In genomic region chr11:64865286-64866172, GRCh38 we compare ENCODE assay signal across 8 cellular contexts. TPM values are rescaled to one million over a fixed set of nuclear protein-coding genes. Genes with fewer than 3 reads are reported as not detected.
DNase-seq lines count a peak whose midpoint lies in the region; ATAC-seq and TF ChIP-seq lines count a peak whose summit lies in the region.

No MANE protein-coding gene starts in this region.

- H3K79me2 ChIP-seq in smooth muscle cell (ENCODE audit: low read depth) = peaks cover 76% of the 10 kb centered on the region
- H3K79me2 ChIP-seq in H9 (ENCODE audit: insufficient read depth, low read length) = no peaks in the 10 kb centered on the region

- H3K18ac ChIP-seq in H9 (ENCODE audit: insufficient read length, low read depth, low read length) = no peak overlapping the region

- no peak overlapping the region for H4K91ac ChIP-seq in H9 (ENCODE audit: insufficient read length, low read depth, low read length)

- H2BK20ac ChIP-seq in H9 (ENCODE audit: low read depth, low read length, poor library complexity, severe bottlenecking) = no peak overlapping the region

- no peaks in the 10 kb centered on the region for H3K9me3 ChIP-seq in T-helper 17 cell (ENCODE audit: control insufficient read depth, low read length, poor library complexity, severe bottlenecking)
- no peaks in the 10 kb centered on the region for H3K9me3 ChIP-seq in smooth muscle cell (replicated peaks; ENCODE audit: low read depth)
- no peaks in the 10 kb centered on the region for H3K9me3 ChIP-seq in H9 (ENCODE audit: control insufficient read depth, low read depth, low read length)

- H3K27me3 ChIP-seq in smooth muscle cell (ENCODE audit: low read depth) (no peaks in the 10 kb centered on the region), H9 (ENCODE audit: insufficient read depth, low read length) (no peaks in the 10 kb centered on the region)

- ATAC-seq in GM21737 (IDR thresholded peaks at IDR 0.05; ENCODE audit: unreplicated experiment) = peak; percentile 36
- ATAC-seq in T-helper 17 cell = peak; percentile 10

- H2AFZ ChIP-seq in smooth muscle cell (ENCODE audit: low read depth) (no peak overlapping the region), H9 (ENCODE audit: low read length) (no peak overlapping the region)

- DNase-seq in AG10803 (ENCODE audit: low read depth) (peak; percentile 87), T-helper 17 cell (no peak), fibroblast of gingiva (ENCODE audit: low read depth) (peak; percentile 82), smooth muscle cell (lab: John Stamatoyannopoulos, UW; ENCODE audit: unreplicated experiment) (no peak), iPS-NIHi11 (ENCODE audit: low spot score) (no peak), H9 (no peak), NCI-H2081 (lab: John Stamatoyannopoulos, UW) (no peak)

- no peaks in the 10 kb centered on the region for H3K9me3 Mint-ChIP-seq in H9

- H3K36me3 Mint-ChIP-seq in T-helper 17 cell (ENCODE audit: low read depth) = peaks cover 3% of the 10 kb centered on the region
- H3K36me3 Mint-ChIP-seq in H9 (ENCODE audit: insufficient read depth in 1 of 3, low read depth in 3 of 3) = peaks cover 0 to 1% (median 0%) of the 10 kb centered on the region in 3 experiments; a peak in 1 of 7 replicates

- WGBS in smooth muscle cell (ENCODE audit: low lambda C conversion rate) = 64% methylated on average over 15 of the region's 15 CpGs
- WGBS in H9 (ENCODE audit: extremely low coverage, insufficient read length, low lambda C conversion rate) = no CpG with 5 or more reads among the region's 15 CpGs

- H3K27ac Mint-ChIP-seq in T-helper 17 cell (peak overlapping the region; percentile 98), H9 (peak overlapping the region in 1 of 3 experiments; percentile 52; a peak in 3 of 7 replicates)

- H3K23ac ChIP-seq in H9 (ENCODE audit: insufficient read length, low read depth, low read length) = no peak overlapping the region

- no peak overlapping the region for H3K4ac ChIP-seq in H9 (ENCODE audit: low read depth, low read length)

- H2BK120ac ChIP-seq in H9 (ENCODE audit: low read depth, low read length, poor library complexity, severe bottlenecking) = no peak overlapping the region

- peak overlapping the region; percentile 84 for H3K4me3 Mint-ChIP-seq in T-helper 17 cell
- H3K4me3 Mint-ChIP-seq in H9 = no peak overlapping the region

- H2BK5ac ChIP-seq in H9 (ENCODE audit: insufficient read length, low read length) = no peak overlapping the region

- H3K4me2 ChIP-seq in smooth muscle cell (peak overlapping the region; percentile 77), H9 (ENCODE audit: insufficient read depth, insufficient read length, low read length) (no peak overlapping the region)

- H3K14ac ChIP-seq in H9 (ENCODE audit: insufficient read depth, low read length) = no peak overlapping the region

- peaks cover 46% of the 10 kb centered on the region for H3K4me1 ChIP-seq in smooth muscle cell (ENCODE audit: low read depth)
- H3K4me1 ChIP-seq in H9 (ENCODE audit: insufficient read depth, low read length) = no peaks in the 10 kb centered on the region; the same call in 1 of the 2 replicates

- no peak overlapping the region for H3T11ph ChIP-seq in H9 (ENCODE audit: low read length)

- no peak overlapping the region for H4K5ac ChIP-seq in H9 (ENCODE audit: insufficient read length, low read depth, low read length)

- H3K27ac ChIP-seq in smooth muscle cell (ENCODE audit: low read depth) (peak overlapping the region; percentile 89), H9 (ENCODE audit: insufficient read length, low read depth, low read length) (no peak overlapping the region)

- peak overlapping the region; percentile 55 for H3K9ac ChIP-seq in smooth muscle cell (ENCODE audit: low read depth)
- no peak overlapping the region for H3K9ac ChIP-seq in H9 (ENCODE audit: extremely low read depth, insufficient read length, low read length)

- H4K8ac ChIP-seq in H9 (replicated peaks; ENCODE audit: insufficient read length, low read depth, low read length) = no peak overlapping the region

- H2BK12ac ChIP-seq in H9 (ENCODE audit: insufficient read length, low read depth, low read length) = no peak overlapping the region

- no peak overlapping the region for H3K56ac ChIP-seq in H9 (ENCODE audit: insufficient read length, low read depth, low read length)

- H4K20me1 ChIP-seq in smooth muscle cell (ENCODE audit: low read depth) (peaks cover 93% of the 10 kb centered on the region), H9 (ENCODE audit: control insufficient read depth, insufficient read depth, insufficient read length) (no peaks in the 10 kb centered on the region)

- no peak overlapping the region for H2BK15ac ChIP-seq in H9 (ENCODE audit: low read depth, low read length)

- no peaks in the 10 kb centered on the region for H3K79me1 ChIP-seq in H9 (ENCODE audit: insufficient read depth, low read depth, low read length, poor library complexity, severe bottlenecking)

- TF ChIP-seq CTCF in AG10803 (conservative IDR thresholded peaks at IDR 0.05; ENCODE audit: low read length) (peak; percentile 11; the same call in 1 of the 2 replicates), smooth muscle cell (IDR thresholded peaks at IDR 0.05; ENCODE audit: borderline replicate concordance, insufficient read depth, poor library complexity, severe bottlenecking) (no peak), H9 (conservative IDR thresholded peaks at IDR 0.05) (no peak)

- peaks cover 64% of the 10 kb centered on the region for H3K4me1 Mint-ChIP-seq in T-helper 17 cell
- peaks cover 15 to 28% of the 10 kb centered on the region in 2 experiments for H3K4me1 Mint-ChIP-seq in H9

- peaks cover 26% of the 10 kb centered on the region for H3F3A ChIP-seq in smooth muscle cell (ENCODE audit: low read depth)

- H3K27me3 Mint-ChIP-seq in T-helper 17 cell (no peaks in the 10 kb centered on the region), H9 (ENCODE audit: low read depth) (no peaks in the 10 kb centered on the region)

- no peak overlapping the region for H2AK5ac ChIP-seq in H9 (ENCODE audit: insufficient read length, low read length)

- H3K4me3 ChIP-seq in AG10803 (ENCODE audit: low read length) (no peak overlapping the region), smooth muscle cell (no peak overlapping the region)

- no peaks in the 10 kb centered on the region for H3K36me3 ChIP-seq in smooth muscle cell (ENCODE audit: low read depth)

- no peaks in the 10 kb centered on the region for H3K23me2 ChIP-seq in H9 (ENCODE audit: insufficient read length, low read depth, low read length, poor library complexity, severe bottlenecking)

RNA-seq across cellular contexts. Expression of gene EHD1, which starts 12.9 kb away (rescaled TPM):
- 100 to 1,000 TPM; 184 to 212 TPM for total RNA-seq in T-helper 17 cell
- total RNA-seq in smooth muscle cell = 30.9 and 59.8 TPM in 2 replicates
- polyA plus RNA-seq in smooth muscle cell = 42.8 and 46.7 TPM in 2 replicates
- total RNA-seq in H9 (2021) = 29.1 and 31.0 TPM in 2 replicates

RNA-seq across cellular contexts. Expression of gene CDC42BPG, which starts 21.1 kb away (rescaled TPM):
- total RNA-seq in T-helper 17 cell (1 to 10 TPM; 4.0 to 7.7 TPM), smooth muscle cell (3.0 and 4.7 TPM in 2 replicates), H9 (2021) (24.2 and 24.9 TPM in 2 replicates)
- 1.7 and 5.9 TPM in 2 replicates for polyA plus RNA-seq in smooth muscle cell

RNA-seq across cellular contexts. Expression of gene ATG2A, which starts 51.5 kb away (rescaled TPM):
- 100 to 1,000 TPM; 161 to 226 TPM for total RNA-seq in T-helper 17 cell
- 4.8 and 4.9 TPM in 2 replicates for total RNA-seq in smooth muscle cell
- 6.2 and 8.6 TPM in 2 replicates for polyA plus RNA-seq in smooth muscle cell
- total RNA-seq in H9 (2021) = 21.3 and 22.1 TPM in 2 replicates

RNA-seq across cellular contexts. Expression of gene MEN1, which starts 55.2 kb away (rescaled TPM):
- 10 to 100 TPM; 25.8 to 27.0 TPM for total RNA-seq in T-helper 17 cell
- total RNA-seq in smooth muscle cell = 10.5 and 11.6 TPM in 2 replicates
- 35.4 and 37.3 TPM in 2 replicates for polyA plus RNA-seq in smooth muscle cell
- total RNA-seq in H9 (2021) = 49.9 and 50.0 TPM in 2 replicates

RNA-seq across cellular contexts. Expression of gene PPP2R5B, which starts 59.0 kb away (rescaled TPM):
- 10 to 100 TPM; 21.5 to 25.3 TPM for total RNA-seq in T-helper 17 cell
- total RNA-seq in smooth muscle cell = 14.9 and 20.7 TPM in 2 replicates
- 32.7 and 36.6 TPM in 2 replicates for polyA plus RNA-seq in smooth muscle cell
- 5.0 and 6.3 TPM in 2 replicates for total RNA-seq in H9 (2021)

Comparison
In these comparisons a context has a peak if more than half of its experiments do, and no peak if none do; other contexts are left out.
1. DNase-seq: peak in AG10803 (single experiment) and fibroblast of gingiva (single experiment); none in T-helper 17 cell (0 of 3), smooth muscle cell (single experiment), iPS-NIHi11 (single experiment), H9 (single experiment) and NCI-H2081 (0 of 2).